Comparison of ENCODE assay signal across 8 cellular contexts in genomic region chr17:7315570-7316243, GRCh38. TPM values are rescaled to one million over a fixed set of nuclear protein-coding genes. Genes with fewer than 3 reads are reported as not detected.
A peak's percentile ranks its signal among the peaks of the same experiment; 100 is the strongest.
DNase-seq lines count a peak whose midpoint lies in the region; ATAC-seq, FAIRE-seq and TF ChIP-seq lines count a peak whose summit lies in the region.

No MANE protein-coding gene starts in this region.

- peaks cover 45% of the 10 kb centered on the region for H3K4me1 Mint-ChIP-seq in activated naive CD4-positive, alpha-beta T cell treated with anti-CD3 and anti-CD28 coated beads, Interleukin-2, amount 50 U/mL, for 24 hours
- peaks cover 21% of the 10 kb centered on the region for H3K4me1 Mint-ChIP-seq in type B pancreatic cell (ENCODE audit: unreplicated experiment)

- no peak for TF ChIP-seq RAD21 in GM12878 (IDR thresholded peaks at IDR 0.05; ENCODE audit: insufficient read depth, low read depth, low read length)
- no peak for TF ChIP-seq RAD21 in liver (IDR thresholded peaks at IDR 0.05)

- FAIRE-seq in GM12878 (lab: Jason Lieb, UNC): no peak

- no TSS peak for BruUV-seq in GM12878 (replicated peaks; lab: Mats Ljungman, UMichigan)

- peak overlapping the region; percentile 93 for H3K4me3 Mint-ChIP-seq in activated naive CD4-positive, alpha-beta T cell treated with anti-CD3 and anti-CD28 coated beads, Interleukin-2, amount 50 U/mL, for 24 hours
- H3K4me3 Mint-ChIP-seq in type B pancreatic cell: peak overlapping the region; percentile 80

- peaks cover 27% of the 10 kb centered on the region for H3K79me2 ChIP-seq in GM12878 (ENCODE audit: control insufficient read depth, insufficient read depth, low read length)

- TF ChIP-seq CTCF in GM12878 (IDR thresholded peaks at IDR 0.05 in 2 of 3, conservative IDR thresholded peaks at IDR 0.05 in 1 of 3; ENCODE audit: control insufficient read depth in 2 of 3, extremely low read depth in 1 of 3, insufficient read depth in 1 of 3, low read depth in 3 of 3, low read length in 3 of 3) (no peak), liver (IDR thresholded peaks at IDR 0.05; ENCODE audit: low read depth, low read length, missing input control) (no peak), type B pancreatic cell (conservative IDR thresholded peaks at IDR 0.05) (no peak)

- TF ChIP-seq POLR2A in GM12878 (IDR thresholded peaks at IDR 0.05; ENCODE audit: low read depth, low read length): no peak

- WGBS in GM12878 (ENCODE audit: insufficient coverage, insufficient replicate concordance, low lambda C conversion rate, missing lambda C conversion rate): 38% methylated on average over 30 of the region's 30 CpGs
- WGBS in liver: 41% methylated on average over 30 of the region's 30 CpGs

- peaks cover 17% of the 10 kb centered on the region; the same call in 1 of the 2 replicates for H3K4me1 ChIP-seq in GM12878 (ENCODE audit: control insufficient read depth, insufficient read depth, low read length)
- peaks cover 7 to 40% (median 25%) of the 10 kb centered on the region in 4 donors for H3K4me1 ChIP-seq in liver (ENCODE audit: control insufficient read depth in 4 of 4, insufficient read depth in 4 of 4, low read length in 3 of 4)

- in situ Hi-C loops in GM12878 (cut with MboI): no loop called here

- CTCF ChIA-PET in GM12878 (lab: Yijun Ruan, JAX): interaction anchor here (1.1 to 1.6 kb wide), 3 partner anchors 9 to 245 kb away, joined by 3 to 6 read pairs (median 4); no protein-coding TSS in a partner anchor

- no peak for TF ChIP-seq EP300 in GM12878 (IDR thresholded peaks at IDR 0.05; ENCODE audit: borderline replicate concordance in 1 of 2, control insufficient read depth in 1 of 2, low read depth in 2 of 2, low read length in 2 of 2)

- H3K36me3 Mint-ChIP-seq in activated naive CD4-positive, alpha-beta T cell treated with anti-CD3 and anti-CD28 coated beads, Interleukin-2, amount 50 U/mL, for 24 hours: peaks cover 17% of the 10 kb centered on the region
- peaks cover 13% of the 10 kb centered on the region for H3K36me3 Mint-ChIP-seq in type B pancreatic cell

- DNase-seq in activated naive CD4-positive, alpha-beta T cell (lab: John Stamatoyannopoulos, UW): no peak
- no peak for DNase-seq in GM12878 (ENCODE audit: low read depth, low spot score)
- DNase-seq in type B pancreatic cell (ENCODE audit: extremely low spot score, unreplicated experiment): no peak
- DNase-seq in middle frontal gyrus (ENCODE audit: extremely low spot score, low spot score): no peak
- DNase-seq in LoVo (ENCODE audit: low spot score): no peak

- SMC1A ChIA-PET in GM12878 (lab: Charles Lee; ENCODE audit: uncharacterized antibody, unreplicated experiment): interaction anchor here (1.0 to 1.4 kb wide), 4 partner anchors 14 to 183 kb away, joined by 3 to 5 read pairs (median 3); partner anchors contain the start of genes ACAP1 and NEURL4

- H3K9me3 ChIP-seq in GM12878 (replicated peaks; ENCODE audit: control insufficient read depth, insufficient read depth, low read length): no peaks in the 10 kb centered on the region
- no peaks in the 10 kb centered on the region for H3K9me3 ChIP-seq in liver (ENCODE audit: control insufficient read depth in 4 of 4, low read length in 3 of 4)

- peak overlapping the region; percentile 95 for H3K27ac Mint-ChIP-seq in activated naive CD4-positive, alpha-beta T cell treated with anti-CD3 and anti-CD28 coated beads, Interleukin-2, amount 50 U/mL, for 24 hours
- peak overlapping the region; percentile 80 for H3K27ac Mint-ChIP-seq in type B pancreatic cell

- RAD21 ChIA-PET in GM12878 (lab: Charles Lee; ENCODE audit: unreplicated experiment): interaction anchor here (1.0 kb wide), 1 partner anchor 14 kb away, joined by 3 read pairs; no protein-coding TSS in a partner anchor

- no peaks in the 10 kb centered on the region for H3K9me3 Mint-ChIP-seq in activated naive CD4-positive, alpha-beta T cell treated with anti-CD3 and anti-CD28 coated beads, Interleukin-2, amount 50 U/mL, for 24 hours
- H3K9me3 Mint-ChIP-seq in type B pancreatic cell: no peaks in the 10 kb centered on the region

- POLR2A ChIA-PET in GM12878 (lab: Charles Lee): interaction anchor here (0.6 to 1.6 kb wide), 3 partner anchors 21 to 538 kb away, joined by 4 to 11 read pairs (median 6); partner anchors contain the start of gene ACAP1

- ATAC-seq in GM12878 (no peak), HG03442 (IDR thresholded peaks at IDR 0.05; ENCODE audit: unreplicated experiment) (no peak)

- H3K9ac ChIP-seq in GM12878 (ENCODE audit: control insufficient read depth, insufficient read depth, low read length) (peak overlapping the region; percentile 83), liver (ENCODE audit: low read depth in 1 of 2, low read length in 2 of 2) (peak overlapping the region; percentile 21 to 68)

- H3K27me3 ChIP-seq in GM12878 (replicated peaks in 1 of 2; ENCODE audit: control insufficient read depth in 2 of 2, insufficient read depth in 2 of 2, low read length in 1 of 2) (no peaks in the 10 kb centered on the region), liver (ENCODE audit: control insufficient read depth in 4 of 4, insufficient read depth in 4 of 4, low read length in 3 of 4) (no peaks in the 10 kb centered on the region)

- H4K20me1 ChIP-seq in GM12878 (ENCODE audit: control insufficient read depth, insufficient read depth): peaks cover 7% of the 10 kb centered on the region

- H3K36me3 ChIP-seq in GM12878 (ENCODE audit: control insufficient read depth in 2 of 2, insufficient read depth in 2 of 2, low read length in 1 of 2) (peaks cover 25 to 30% of the 10 kb centered on the region in 2 experiments), liver (ENCODE audit: control insufficient read depth in 4 of 4, insufficient read depth in 3 of 4, low read depth in 1 of 4, low read length in 3 of 4) (peaks cover 17 to 52% (median 39%) of the 10 kb centered on the region in 4 donors)

- intact Hi-C loops in GM12878 (cut with micrococcal nuclease; ENCODE audit: unreplicated experiment): no loop called here

- peak overlapping the region; percentile 76 for H2AFZ ChIP-seq in GM12878 (ENCODE audit: control insufficient read depth, low read depth, low read length)

- peak overlapping the region; percentile 95 for H3K4me2 ChIP-seq in GM12878 (ENCODE audit: control insufficient read depth, insufficient read depth)

- H3K27me3 Mint-ChIP-seq in activated naive CD4-positive, alpha-beta T cell treated with anti-CD3 and anti-CD28 coated beads, Interleukin-2, amount 50 U/mL, for 24 hours: no peaks in the 10 kb centered on the region
- no peaks in the 10 kb centered on the region for H3K27me3 Mint-ChIP-seq in type B pancreatic cell

- peak overlapping the region; percentile 86 for H3K27ac ChIP-seq in GM12878 (ENCODE audit: control insufficient read depth, insufficient read depth)
- H3K27ac ChIP-seq in liver (ENCODE audit: low read depth in 1 of 2, low read length in 2 of 2): peak overlapping the region; percentile 78 to 84

- H3K4me3 ChIP-seq in GM12878 (peak overlapping the region; percentile 84), liver (ENCODE audit: low read depth in 1 of 3, low read length in 3 of 3) (peak overlapping the region; percentile 66 to 88 (median 76))

RNA-seq across cellular contexts. Expression of gene GPS2, which starts 0.5 kb away (rescaled TPM):
- 25.1 and 29.8 TPM in 2 replicates for total RNA-seq in GM12878 (2013; cell fraction: nucleolus; rRNA removed)
- total RNA-seq in GM12878 (2014; rRNA removed) (42.4 and 58.2 TPM in 2 replicates), GM12878 (2014; rRNA removed; fragmentation: Illumina TruSeq; extraction: Trizol) (32.2 and 35.8 TPM in 2 replicates), GM12878 (2021) (44.2 and 50.7 TPM in 2 replicates), liver (10 to 100 TPM; 20.8 TPM), type B pancreatic cell (ENCODE audit: low replicate concordance) (75.0 and 75.4 TPM in 2 replicates)
- polyA plus RNA-seq in GM12878 (2011; ENCODE audit: low read depth): 36.6 TPM
- polyA plus RNA-seq in GM12878 (2011; rRNA removed) (10.1 and 10.2 TPM in 2 replicates), GM12878 (2014; fragmentation: Illumina TruSeq; extraction: Trizol) (35.4 and 46.7 TPM in 2 replicates), GM12878 (2014; fragmentation: Nextera tagmentation; extraction: Ambion mirVana) (10 to 100 TPM; 18.4 to 26.0 TPM), GM12878 (2014; rRNA removed) (38.3 and 44.5 TPM in 2 replicates), GM12878 (2016; fragmentation: Nextera tagmentation; extraction: Ambion mirVana) (10 to 100 TPM; 91.6 to 96.4 TPM), liver (10 to 100 TPM; 24.7 to 43.1 TPM)
- polyA plus RNA-seq in GM12878 (2011; cell fraction: cytosol; rRNA removed): 24.7 and 25.9 TPM in 2 replicates
- polyA plus RNA-seq in GM12878 (2011; cell fraction: nucleus; rRNA removed): 132 and 133 TPM in 2 replicates
- polyA plus RNA-seq in GM12878 (2012): 35.8 and 45.2 TPM in 2 replicates
- 11.0 and 26.7 TPM in 2 replicates for polyA minus RNA-seq in GM12878 (2011; rRNA and poly(A)+ RNA removed)
- polyA minus RNA-seq in GM12878 (2011; cell fraction: cytosol; rRNA and poly(A)+ RNA removed): 7.5 and 11.1 TPM in 2 replicates
- polyA minus RNA-seq in GM12878 (2011; cell fraction: nucleus; rRNA and poly(A)+ RNA removed): 24.3 and 29.8 TPM in 2 replicates

RNA-seq across cellular contexts. Expression of gene EIF5A, which starts 8.3 kb away (rescaled TPM):
- total RNA-seq in GM12878 (2013; cell fraction: nucleolus; rRNA removed): 66.1 and 66.2 TPM in 2 replicates
- total RNA-seq in GM12878 (2014; rRNA removed) (764 and 846 TPM in 2 replicates), GM12878 (2014; rRNA removed; fragmentation: Illumina TruSeq; extraction: Trizol) (565 and 610 TPM in 2 replicates), GM12878 (2021) (1,049 and 1,070 TPM in 2 replicates), liver (100 to 1,000 TPM; 179 to 206 TPM), type B pancreatic cell (ENCODE audit: low replicate concordance) (454 and 510 TPM in 2 replicates)
- polyA plus RNA-seq in GM12878 (2011; ENCODE audit: low read depth): 441 TPM
- polyA plus RNA-seq in GM12878 (2011; rRNA removed) (726 and 811 TPM in 2 replicates), GM12878 (2014; fragmentation: Illumina TruSeq; extraction: Trizol) (601 and 1,090 TPM in 2 replicates), GM12878 (2014; fragmentation: Nextera tagmentation; extraction: Ambion mirVana) (10 to 100 TPM; 26.5 to 85.5 TPM), GM12878 (2014; rRNA removed) (1,043 and 1,146 TPM in 2 replicates), GM12878 (2016; fragmentation: Nextera tagmentation; extraction: Ambion mirVana) (1,000 to 10,000 TPM; 1,758 to 1,792 TPM), liver (100 to 1,000 TPM; 399 to 506 TPM)
- 741 and 975 TPM in 2 replicates for polyA plus RNA-seq in GM12878 (2011; cell fraction: cytosol; rRNA removed)
- 506 and 552 TPM in 2 replicates for polyA plus RNA-seq in GM12878 (2011; cell fraction: nucleus; rRNA removed)
- polyA plus RNA-seq in GM12878 (2012): 514 and 661 TPM in 2 replicates
- 893 and 1,007 TPM in 2 replicates for polyA minus RNA-seq in GM12878 (2011; rRNA and poly(A)+ RNA removed)
- polyA minus RNA-seq in GM12878 (2011; cell fraction: cytosol; rRNA and poly(A)+ RNA removed): 364 and 457 TPM in 2 replicates
- 139 and 221 TPM in 2 replicates for polyA minus RNA-seq in GM12878 (2011; cell fraction: nucleus; rRNA and poly(A)+ RNA removed)

RNA-seq across cellular contexts. Expression of gene NEURL4, which starts 13.4 kb away (rescaled TPM):
- 37.7 and 42.5 TPM in 2 replicates for total RNA-seq in GM12878 (2013; cell fraction: nucleolus; rRNA removed)
- total RNA-seq in GM12878 (2014; rRNA removed) (12.5 and 16.0 TPM in 2 replicates), GM12878 (2014; rRNA removed; fragmentation: Illumina TruSeq; extraction: Trizol) (8.2 and 8.7 TPM in 2 replicates), GM12878 (2021) (32.7 and 41.9 TPM in 2 replicates), liver (10 to 100 TPM in 1 of 2 donors, 1 to 10 TPM in 1; 8.1 to 14.2 TPM), type B pancreatic cell (ENCODE audit: low replicate concordance) (49.9 and 61.5 TPM in 2 replicates)
- 8.0 TPM for polyA plus RNA-seq in GM12878 (2011; ENCODE audit: low read depth)
- polyA plus RNA-seq in GM12878 (2011; rRNA removed) (6.1 and 11.3 TPM in 2 replicates), GM12878 (2014; fragmentation: Illumina TruSeq; extraction: Trizol) (9.1 and 14.2 TPM in 2 replicates), GM12878 (2014; fragmentation: Nextera tagmentation; extraction: Ambion mirVana) (under 1 TPM; 0.03 to 0.26 TPM), GM12878 (2014; rRNA removed) (25.2 and 33.0 TPM in 2 replicates), GM12878 (2016; fragmentation: Nextera tagmentation; extraction: Ambion mirVana) (1 to 10 TPM; 2.9 to 3.6 TPM), liver (1 to 10 TPM in 1 of 2 donors, under 1 TPM in 1; 0.76 to 6.6 TPM)
- 13.5 and 14.1 TPM in 2 replicates for polyA plus RNA-seq in GM12878 (2011; cell fraction: cytosol; rRNA removed)
- 156 and 203 TPM in 2 replicates for polyA plus RNA-seq in GM12878 (2011; cell fraction: nucleus; rRNA removed)
- 18.3 and 19.2 TPM in 2 replicates for polyA plus RNA-seq in GM12878 (2012)
- polyA minus RNA-seq in GM12878 (2011; rRNA and poly(A)+ RNA removed): 14.3 and 14.5 TPM in 2 replicates
- 5.2 and 10.1 TPM in 2 replicates for polyA minus RNA-seq in GM12878 (2011; cell fraction: cytosol; rRNA and poly(A)+ RNA removed)
- 39.9 and 57.1 TPM in 2 replicates for polyA minus RNA-seq in GM12878 (2011; cell fraction: nucleus; rRNA and poly(A)+ RNA removed)

RNA-seq across cellular contexts. Expression of gene ACAP1, which starts 20.6 kb away (rescaled TPM):
- 152 and 161 TPM in 2 replicates for total RNA-seq in GM12878 (2013; cell fraction: nucleolus; rRNA removed)
- total RNA-seq in GM12878 (2014; rRNA removed): 120 and 140 TPM in 2 replicates
- total RNA-seq in GM12878 (2014; rRNA removed; fragmentation: Illumina TruSeq; extraction: Trizol): 65.4 and 66.6 TPM in 2 replicates
- 245 and 257 TPM in 2 replicates for total RNA-seq in GM12878 (2021)
- 123 TPM for polyA plus RNA-seq in GM12878 (2011; ENCODE audit: low read depth)
- polyA plus RNA-seq in GM12878 (2011; rRNA removed): 64.6 and 95.4 TPM in 2 replicates
- 94.0 and 108 TPM in 2 replicates for polyA plus RNA-seq in GM12878 (2011; cell fraction: cytosol; rRNA removed)
- 250 and 276 TPM in 2 replicates for polyA plus RNA-seq in GM12878 (2011; cell fraction: nucleus; rRNA removed)
- 149 and 170 TPM in 2 replicates for polyA plus RNA-seq in GM12878 (2012)
- 32.7 and 72.6 TPM in 2 replicates for polyA plus RNA-seq in GM12878 (2014; fragmentation: Illumina TruSeq; extraction: Trizol)
- 10 to 100 TPM in 1 of 2 experiments, 1 to 10 TPM in 1; 5.7 to 25.2 TPM for polyA plus RNA-seq in GM12878 (2014; fragmentation: Nextera tagmentation; extraction: Ambion mirVana)
- 143 and 159 TPM in 2 replicates for polyA plus RNA-seq in GM12878 (2014; rRNA removed)
- polyA plus RNA-seq in GM12878 (2016; fragmentation: Nextera tagmentation; extraction: Ambion mirVana): 100 to 1,000 TPM; 148 TPM
- polyA minus RNA-seq in GM12878 (2011; rRNA and poly(A)+ RNA removed): 48.6 and 107 TPM in 2 replicates
- 46.0 and 53.7 TPM in 2 replicates for polyA minus RNA-seq in GM12878 (2011; cell fraction: cytosol; rRNA and poly(A)+ RNA removed)
- 50.3 and 70.3 TPM in 2 replicates for polyA minus RNA-seq in GM12878 (2011; cell fraction: nucleus; rRNA and poly(A)+ RNA removed)
- total RNA-seq in liver: 1 to 10 TPM; 4.9 to 7.4 TPM
- polyA plus RNA-seq in liver: 1 to 10 TPM; 1.1 to 4.5 TPM
- total RNA-seq in type B pancreatic cell (ENCODE audit: low replicate concordance): 3.2 and 8.3 TPM in 2 replicates

RNA-seq across cellular contexts. Expression of gene YBX2, which starts 21.3 kb away (rescaled TPM):
- not detected in 2 replicates for total RNA-seq in GM12878 (2013; cell fraction: nucleolus; rRNA removed)
- not detected in 2 replicates for total RNA-seq in GM12878 (2014; rRNA removed)
- not detected in 2 replicates for total RNA-seq in GM12878 (2014; rRNA removed; fragmentation: Illumina TruSeq; extraction: Trizol)
- total RNA-seq in GM12878 (2021): not detected in 2 replicates
- polyA plus RNA-seq in GM12878 (2011; ENCODE audit: low read depth): not detected
- not detected in 2 replicates for polyA plus RNA-seq in GM12878 (2011; rRNA removed)
- not detected in 2 replicates for polyA plus RNA-seq in GM12878 (2011; cell fraction: cytosol; rRNA removed)
- polyA plus RNA-seq in GM12878 (2011; cell fraction: nucleus; rRNA removed): not detected in 2 replicates
- 0.08 TPM in 1 of 2 replicates, not detected in the other for polyA plus RNA-seq in GM12878 (2012)
- polyA plus RNA-seq in GM12878 (2014; fragmentation: Illumina TruSeq; extraction: Trizol): not detected in 2 replicates
- not detected for polyA plus RNA-seq in GM12878 (2014; fragmentation: Nextera tagmentation; extraction: Ambion mirVana)
- polyA plus RNA-seq in GM12878 (2014; rRNA removed): not detected in 2 replicates
- polyA plus RNA-seq in GM12878 (2016; fragmentation: Nextera tagmentation; extraction: Ambion mirVana): not detected
- polyA minus RNA-seq in GM12878 (2011; rRNA and poly(A)+ RNA removed): not detected in 2 replicates
- not detected in 2 replicates for polyA minus RNA-seq in GM12878 (2011; cell fraction: cytosol; rRNA and poly(A)+ RNA removed)
- not detected in 2 replicates for polyA minus RNA-seq in GM12878 (2011; cell fraction: nucleus; rRNA and poly(A)+ RNA removed)
- under 1 TPM; 0.61 to 0.75 TPM for total RNA-seq in liver
- polyA plus RNA-seq in liver: under 1 TPM; 0.33 to 0.53 TPM
- total RNA-seq in type B pancreatic cell (ENCODE audit: low replicate concordance): 4.5 and 7.0 TPM in 2 replicates
